ENCODE assay signal across 9 cellular contexts in the genomic region with DNA sequence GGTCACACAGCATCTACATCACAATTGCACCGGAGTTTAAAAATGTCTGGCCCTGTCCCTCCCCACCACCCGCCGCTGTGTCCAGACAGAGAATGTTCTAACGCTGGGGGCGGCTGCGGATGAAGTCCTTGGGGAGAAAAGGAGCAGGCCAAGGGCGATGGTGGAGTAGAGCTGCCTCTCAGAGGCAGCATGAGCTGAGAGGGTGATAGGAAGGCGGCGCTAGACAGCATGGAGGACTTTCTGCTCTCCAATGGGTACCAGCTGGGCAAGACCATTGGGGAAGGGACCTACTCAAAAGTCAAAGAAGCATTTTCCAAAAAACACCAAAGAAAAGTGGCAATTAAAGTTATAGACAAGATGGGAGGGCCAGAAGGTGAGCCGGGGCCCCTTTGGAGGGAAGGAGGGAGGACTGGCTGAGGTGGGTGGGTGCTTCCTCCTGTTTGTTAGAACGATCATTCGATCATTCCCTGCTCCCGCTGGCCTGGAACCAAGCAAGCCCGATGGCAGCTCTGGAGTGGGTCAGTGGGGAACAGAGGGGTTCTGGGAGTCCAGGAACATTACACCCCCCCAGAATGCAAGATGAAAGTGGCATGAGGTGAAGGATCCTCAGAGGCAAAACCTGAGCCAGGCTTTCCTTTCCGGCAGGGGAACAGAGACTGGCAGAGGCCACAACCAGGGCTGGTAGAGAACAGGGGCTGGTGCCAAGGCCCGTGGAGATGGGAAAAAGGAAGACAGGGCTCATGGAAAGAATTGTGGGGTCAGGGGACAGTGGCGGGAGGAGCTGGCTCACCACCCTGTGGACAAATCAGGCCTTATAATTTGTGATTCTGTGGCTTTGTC. TPM values are rescaled to one million over a fixed set of nuclear protein-coding genes. Genes with fewer than 3 reads are reported as not detected.
DNase-seq lines count a peak whose midpoint lies in the region; ATAC-seq and TF ChIP-seq lines count a peak whose summit lies in the region.
"Had no signal": no experiment of that assay in that cellular context is flagged by ENCODE, and none has a peak within 500 bp of the region (broad histone marks: within the 10 kb centered on the region; RNA-seq: fewer than 3 reads in every experiment).

Gene FAM229A, minus strand, starts transcription at position 12 of the 840 bp plus-strand sequence. CDS start 394 bp downstream, outside the sequence.
Gene TSSK3, plus strand, starts transcription at position 66 of the 840 bp plus-strand sequence. Its CDS starts 163 bp downstream, at position 229.

- intact Hi-C loops in CD4-positive, alpha-beta T cell (cut with DNase I, micrococcal nuclease): no loop called here
- intact Hi-C loops in activated B cell treated with CpG ODN at 0.5 μM for 24 hours (cut with micrococcal nuclease): loop anchor here (1.0 to 5.0 kb wide), 3 partner anchors 27 to 145 kb away; no protein-coding TSS in a partner anchor

- H3K9me3 Mint-ChIP-seq in CD4-positive, alpha-beta T cell: no peaks in the 10 kb centered on the region
- H3K9me3 Mint-ChIP-seq in activated B cell treated with CpG ODN at 0.5 μM for 24 hours (no peaks in the 10 kb centered on the region), progenitor cell of endocrine pancreas (ENCODE audit: low read depth) (no peaks in the 10 kb centered on the region)

- H3K27me3 Mint-ChIP-seq in CD4-positive, alpha-beta T cell: peaks cover 5% of the 10 kb centered on the region
- H3K27me3 Mint-ChIP-seq in activated B cell treated with CpG ODN at 0.5 μM for 24 hours (no peaks in the 10 kb centered on the region), progenitor cell of endocrine pancreas (peaks cover 10% of the 10 kb centered on the region)

- H3K36me3 Mint-ChIP-seq in CD4-positive, alpha-beta T cell (ENCODE audit: low read depth): peaks cover 60% of the 10 kb centered on the region
- H3K36me3 Mint-ChIP-seq in activated B cell treated with CpG ODN at 0.5 μM for 24 hours (ENCODE audit: low read depth) (peaks cover 33% of the 10 kb centered on the region), progenitor cell of endocrine pancreas (ENCODE audit: insufficient read depth) (peaks cover 11% of the 10 kb centered on the region)

- no peak for TF ChIP-seq CTCF in CD4-positive, alpha-beta T cell (IDR thresholded peaks at IDR 0.05)
- TF ChIP-seq CTCF in activated B cell treated with CpG ODN at 0.5 μM for 24 hours (IDR thresholded peaks at IDR 0.05) (no peak), foreskin keratinocyte (conservative IDR thresholded peaks at IDR 0.05) (peak; percentile 5), progenitor cell of endocrine pancreas (IDR thresholded peaks at IDR 0.05; ENCODE audit: unreplicated experiment) (no peak)

- H3K4me1 Mint-ChIP-seq in CD4-positive, alpha-beta T cell (ENCODE audit: low read depth): peaks cover 21% of the 10 kb centered on the region
- peaks cover 29% of the 10 kb centered on the region for H3K4me1 Mint-ChIP-seq in activated B cell treated with CpG ODN at 0.5 μM for 24 hours
- peaks cover 6% of the 10 kb centered on the region for H3K4me1 Mint-ChIP-seq in progenitor cell of endocrine pancreas (ENCODE audit: low read depth)

- H3K9me3 ChIP-seq in CD4-positive, alpha-beta T cell (ENCODE audit: control insufficient read depth, low read length): no peaks in the 10 kb centered on the region
- H3K9me3 ChIP-seq: mucosa of descending colon had no signal

- peak within 1 kb of the TSS; percentile 59 for H3K27ac Mint-ChIP-seq in CD4-positive, alpha-beta T cell
- H3K27ac Mint-ChIP-seq in activated B cell treated with CpG ODN at 0.5 μM for 24 hours (peak within 1 kb of the TSS; percentile 65), progenitor cell of endocrine pancreas (peak within 1 kb of the TSS; percentile 74)

- no peaks in the 10 kb centered on the region for H3K27me3 ChIP-seq in CD4-positive, alpha-beta T cell (ENCODE audit: control insufficient read depth, insufficient read depth, low read length)
- peaks cover 17% of the 10 kb centered on the region for H3K27me3 ChIP-seq in foreskin keratinocyte

- CTCF ChIA-PET in CD4-positive, alpha-beta T cell (lab: Charles Lee): interaction anchor here (0.9 to 1.4 kb wide), 2 partner anchors 10 to 12 kb away, joined by 3 to 4 read pairs; no protein-coding TSS in a partner anchor
- CTCF ChIA-PET in activated B cell treated with CpG ODN at 0.5 μM for 24 hours (lab: Charles Lee): interaction anchor here (1.3 to 2.5 kb wide), 3 partner anchors 46 to 147 kb away, joined by 4 to 8 read pairs (median 4); no protein-coding TSS in a partner anchor

- ATAC-seq in CD4-positive, alpha-beta T cell (ENCODE audit: poor library complexity): peak; percentile 9
- no peak for ATAC-seq in activated B cell treated with CpG ODN at 0.5 μM for 24 hours (ENCODE audit: low read depth)
- ATAC-seq in foreskin keratinocyte: no peak

- peak within 1 kb of the TSS; percentile 76 for H3K4me3 Mint-ChIP-seq in CD4-positive, alpha-beta T cell
- H3K4me3 Mint-ChIP-seq in activated B cell treated with CpG ODN at 0.5 μM for 24 hours (peak within 1 kb of the TSS; percentile 58), progenitor cell of endocrine pancreas (ENCODE audit: low read depth) (peak within 1 kb of the TSS; percentile 22)

- H3K27ac ChIP-seq in CD4-positive, alpha-beta T cell (ENCODE audit: low read depth, low read length): no peak within 1 kb of the TSS
- H3K27ac ChIP-seq in foreskin keratinocyte: no peak within 1 kb of the TSS

- POLR2A ChIA-PET in CD4-positive, alpha-beta T cell (lab: Charles Lee): interaction anchor here (0.6 to 4.3 kb wide), 4 partner anchors 10 to 74 kb away, joined by 4 to 16 read pairs (median 5); partner anchors contain the start of gene MARCKSL1
- POLR2A ChIA-PET in activated B cell treated with CpG ODN at 0.5 μM for 24 hours (lab: Charles Lee): interaction anchor here (0.6 to 5.5 kb wide), 7 partner anchors 10 to 213 kb away, joined by 3 to 75 read pairs (median 5); partner anchors contain the start of genes HDAC1 and MARCKSL1

- no peaks in the 10 kb centered on the region for H3K4me1 ChIP-seq in foreskin keratinocyte

- DNase-seq in CD4-positive, alpha-beta T cell: no peak
- DNase-seq in activated B cell treated with CpG ODN at 0.5 μM for 24 hours (no peak), foreskin keratinocyte (no peak), progenitor cell of endocrine pancreas (ENCODE audit: low spot score, unreplicated experiment) (no peak), OCI-M1 (lab: John Stamatoyannopoulos, UW) (no peak), activated gamma-delta T cell (lab: John Stamatoyannopoulos, UW) (no peak), NCI-H146 treated with DMSO at 0.1 percent for 48 hours (lab: John Stamatoyannopoulos, UW; ENCODE audit: unreplicated experiment) (no peak), NCI-H345 (lab: John Stamatoyannopoulos, UW) (no peak)

RNA-seq across cellular contexts. Expression of gene FAM229A, which starts in this region (rescaled TPM):
- 10 to 100 TPM; 38.0 to 38.6 TPM for total RNA-seq in CD4-positive, alpha-beta T cell
- total RNA-seq in activated B cell treated with CpG ODN at 0.5 μM for 24 hours: 7.6 and 11.7 TPM in 2 replicates
- total RNA-seq in foreskin keratinocyte: 0.32 and 0.61 TPM in 2 replicates
- polyA plus RNA-seq in foreskin keratinocyte: 0.42 and 0.71 TPM in 2 replicates
- 15.0 and 17.3 TPM in 2 replicates for total RNA-seq in progenitor cell of endocrine pancreas

RNA-seq across cellular contexts. Expression of gene TSSK3, which starts in this region (rescaled TPM):
- total RNA-seq in CD4-positive, alpha-beta T cell: under 1 TPM in 1 of 2 experiments, not detected in 1; 0.98 TPM
- total RNA-seq in activated B cell treated with CpG ODN at 0.5 μM for 24 hours: 3.5 and 6.1 TPM in 2 replicates
- 0.65 TPM in 1 of 2 replicates, not detected in the other for total RNA-seq in foreskin keratinocyte
- 0.06 TPM in 1 of 2 replicates, not detected in the other for polyA plus RNA-seq in foreskin keratinocyte
- 3.1 and 3.9 TPM in 2 replicates for total RNA-seq in progenitor cell of endocrine pancreas

Comparison
In these comparisons a context has a peak if more than half of its experiments do, and no peak if none do; other contexts are left out.
1. H3K4me3 Mint-ChIP-seq: peak in every context shown above with its lines; median percentile 76 in CD4-positive, alpha-beta T cell; 58 in activated B cell treated with CpG ODN at 0.5 μM for 24 hours; 22 in progenitor cell of endocrine pancreas.